ENCODE assay signal across 12 cellular contexts in genomic region chr12:3379079-3379478, GRCh38.
DNase-seq lines count a peak whose midpoint lies in the region; TF ChIP-seq lines count a peak whose summit lies in the region.
"Had no signal": no experiment of that assay in that cellular context is flagged by ENCODE, and none has a peak within 500 bp of the region (broad histone marks: within the 10 kb centered on the region; RNA-seq: fewer than 3 reads in every experiment).

No MANE protein-coding gene starts in this region.

- dilution Hi-C loops in mammary epithelial cell (cut with HindIII; ENCODE audit: low sequenced_read_pairs) = no loop called here

- BruUV-seq in MCF 10A (replicated peaks; lab: Mats Ljungman, UMichigan) = no TSS peak
- no TSS peak for BruUV-seq in mammary epithelial cell (replicated peaks; lab: Mats Ljungman, UMichigan)

- H3K4me3 ChIP-seq in breast epithelium = no peak overlapping the region
- no peak overlapping the region for H3K4me3 ChIP-seq in Jurkat, Clone E6-1 (ENCODE audit: low read length)
- no peak overlapping the region for H3K4me3 ChIP-seq in mammary epithelial cell (replicated peaks in 1 of 3; ENCODE audit: insufficient read depth in 1 of 3, low read depth in 2 of 3, low read length in 3 of 3)

- no peaks in the 10 kb centered on the region for H3K27me3 Mint-ChIP-seq in MCF 10A (ENCODE audit: insufficient read depth, unreplicated experiment)

- no peaks in the 10 kb centered on the region for H3K36me3 Mint-ChIP-seq in MCF 10A (ENCODE audit: insufficient read depth, unreplicated experiment)

- POLR2A ChIA-PET in MCF 10A (lab: Yijun Ruan, JAX) = no interaction called here

- H3K27me3 ChIP-seq in breast epithelium = no peaks in the 10 kb centered on the region
- H3K27me3 ChIP-seq in mammary epithelial cell (ENCODE audit: insufficient read depth, low read length) = no peaks in the 10 kb centered on the region

- peak overlapping the region; percentile 2 for H3K27ac Mint-ChIP-seq in MCF 10A (ENCODE audit: low read depth, unreplicated experiment)
- H3K27ac Mint-ChIP-seq: B cell; CD4-positive, alpha-beta T cell had no signal

- in situ Hi-C loops in mammary epithelial cell (cut with MboI; ENCODE audit: low sequenced_read_pairs in 2 of 2) = no loop called here

- DNase-seq in MCF 10A (ENCODE audit: unreplicated experiment) = no peak
- DNase-seq in breast epithelium (ENCODE audit: low spot score in 2 of 2) = no peak
- DNase-seq in Jurkat, Clone E6-1 (ENCODE audit: low read depth, low spot score) = peak; percentile 1
- no peak for DNase-seq in mammary epithelial cell
- no peak for DNase-seq in activated CD4-positive, alpha-beta T cell treated with anti-CD3 and anti-CD28 coated beads for 4 hours
- DNase-seq in NCI-H526 (lab: John Stamatoyannopoulos, UW) = no peak
- no peak for DNase-seq in NCI-H2029 (lab: John Stamatoyannopoulos, UW)
- DNase-seq: C1 segment of cervical spinal cord; CD4-positive, alpha-beta T cell; IMR-90; KG1 had no signal

- intact Hi-C loops in MCF 10A (cut with micrococcal nuclease) = no loop called here
- intact Hi-C loops in breast epithelium (cut with DNase I; ENCODE audit: low total_unique reads) = no loop called here
- intact Hi-C loops in mammary epithelial cell (cut with micrococcal nuclease) = loop anchor here (5.0 kb wide), 1 partner anchor 73 kb away; no protein-coding TSS in a partner anchor

- peak overlapping the region; percentile 24 for H3K4me2 ChIP-seq in mammary epithelial cell (ENCODE audit: insufficient read depth, low read depth, low read length)

- WGBS in mammary epithelial cell (ENCODE audit: low coverage, missing lambda C conversion rate) = 77% methylated on average over 6 of the region's 6 CpGs

- H3K36me3 ChIP-seq in breast epithelium (no peaks in the 10 kb centered on the region), mammary epithelial cell (ENCODE audit: insufficient read depth, low read length) (no peaks in the 10 kb centered on the region)

- no peak for TF ChIP-seq POLR2A in breast epithelium (IDR thresholded peaks at IDR 0.05)

- H3K4me3 Mint-ChIP-seq in MCF 10A (ENCODE audit: unreplicated experiment) = no peak overlapping the region
- H3K4me3 Mint-ChIP-seq: B cell; CD4-positive, alpha-beta T cell had no signal

- H3K4me1 ChIP-seq in breast epithelium = peaks cover 0 to 7% of the 10 kb centered on the region in 2 donors
- peaks cover 20% of the 10 kb centered on the region for H3K4me1 ChIP-seq in mammary epithelial cell (ENCODE audit: insufficient read depth, low read length)

- H3K79me2 ChIP-seq in mammary epithelial cell (ENCODE audit: insufficient read depth, low read length) = no peaks in the 10 kb centered on the region

- no peak for TF ChIP-seq CTCF in MCF 10A (IDR thresholded peaks at IDR 0.05; ENCODE audit: unreplicated experiment)
- no peak for TF ChIP-seq CTCF in breast epithelium (IDR thresholded peaks at IDR 0.05)
- TF ChIP-seq CTCF in mammary epithelial cell (conservative IDR thresholded peaks at IDR 0.05 in 1 of 2, IDR thresholded peaks at IDR 0.05 in 1 of 2; ENCODE audit: extremely low read depth in 1 of 2, insufficient read depth in 1 of 2, low read depth in 1 of 2, low read length in 2 of 2) = no peak

- H3K9me3 Mint-ChIP-seq in MCF 10A (ENCODE audit: unreplicated experiment) = no peaks in the 10 kb centered on the region
- H3K9me3 Mint-ChIP-seq: CD4-positive, alpha-beta T cell had no signal

- CTCF ChIA-PET in MCF 10A (lab: Yijun Ruan, JAX) (interaction anchor here (0.6 to 1.0 kb wide), 4 partner anchors 16 to 1016 kb away, joined by 3 read pairs; no protein-coding TSS in a partner anchor), mammary epithelial cell (lab: Charles Lee; ENCODE audit: low non-redundant PET) (no interaction called here)

- no peak overlapping the region for H3K27ac ChIP-seq in breast epithelium
- H3K27ac ChIP-seq in mammary epithelial cell (ENCODE audit: insufficient read depth, low read depth, low read length) = no peak overlapping the region

- H3K9me3 ChIP-seq in breast epithelium = no peaks in the 10 kb centered on the region
- no peaks in the 10 kb centered on the region for H3K9me3 ChIP-seq in mammary epithelial cell (replicated peaks; ENCODE audit: insufficient read depth, low read length)

- no peaks in the 10 kb centered on the region for H4K20me1 ChIP-seq in mammary epithelial cell (ENCODE audit: insufficient read depth, low read length)

- H3K9ac ChIP-seq in mammary epithelial cell (ENCODE audit: insufficient read depth, low read length) = no peak overlapping the region

- H3K4me1 Mint-ChIP-seq in MCF 10A (ENCODE audit: insufficient read depth, unreplicated experiment) = peaks cover 7% of the 10 kb centered on the region
- H3K4me1 Mint-ChIP-seq: B cell had no signal

- H2AFZ ChIP-seq in mammary epithelial cell (ENCODE audit: low read depth, low read length) = peak overlapping the region; percentile 78
